ENCODE assay signal across 23 cellular contexts in the genomic region with DNA sequence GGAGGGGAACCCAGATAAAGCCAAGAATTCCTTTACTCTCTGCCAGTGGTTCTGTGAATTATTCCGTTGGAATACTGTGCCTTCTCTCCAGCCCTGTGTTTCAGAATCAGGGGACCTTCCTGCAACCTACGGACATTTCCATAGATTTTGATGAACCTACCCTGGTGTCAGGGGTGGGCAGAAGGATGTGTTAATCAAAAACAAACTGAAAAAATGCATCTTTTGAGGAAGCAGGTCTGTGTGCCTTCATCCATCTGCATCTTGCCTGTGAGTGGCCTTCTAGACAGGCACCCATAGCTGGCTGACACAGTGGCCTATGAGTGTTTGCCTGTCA. TPM values are rescaled to one million over a fixed set of nuclear protein-coding genes. Genes with fewer than 3 reads are reported as not detected.
A peak's percentile ranks its signal among the peaks of the same experiment; 100 is the strongest.
DNase-seq lines count a peak whose midpoint lies in the region; ATAC-seq, FAIRE-seq and TF ChIP-seq lines count a peak whose summit lies in the region.
"Had no signal": no experiment of that assay in that cellular context is flagged by ENCODE, and none has a peak within 500 bp of the region (broad histone marks: within the 10 kb centered on the region; RNA-seq: fewer than 3 reads in every experiment).

No MANE protein-coding gene starts in this region.

- H3K27ac Mint-ChIP-seq in WTC11: peak overlapping the region; percentile 100
- H3K27ac Mint-ChIP-seq: activated CD4-positive, alpha-beta memory T cell treated with anti-CD3 and anti-CD28 coated beads, Interleukin-2, amount 10 ng/mL, durations not matched to agents 7 days and 5 days had no signal

- H3K9ac ChIP-seq in BLaER1 treated with 17β-estradiol and CSF1 and Interleukin-3, amounts not matched to agents 10 nM and 100 nM: no peak overlapping the region
- H3K9ac ChIP-seq in HUES6 (ENCODE audit: low read length): peak overlapping the region; percentile 85
- no peak overlapping the region for H3K9ac ChIP-seq in HepG2 (ENCODE audit: insufficient read depth, low read depth, low read length)

- H3K79me2 ChIP-seq in HepG2 (ENCODE audit: insufficient read depth, low read length): no peaks in the 10 kb centered on the region
- no peaks in the 10 kb centered on the region for H3K79me2 ChIP-seq in osteoblast (ENCODE audit: insufficient read depth, low read length)

- in situ Hi-C loops in HepG2 (cut with HindIII; ENCODE audit: extremely low pct_ligation_motif_present, low pct_unique_long_range_greater_than_20kb): no loop called here

- H2AFZ ChIP-seq in HepG2 (ENCODE audit: low read length) (peak overlapping the region; percentile 24), osteoblast (ENCODE audit: low read length) (no peak overlapping the region)

- peaks cover 71% of the 10 kb centered on the region for H3K4me1 Mint-ChIP-seq in WTC11
- H3K4me1 Mint-ChIP-seq: activated CD4-positive, alpha-beta memory T cell treated with anti-CD3 and anti-CD28 coated beads, Interleukin-2, amount 10 ng/mL, durations not matched to agents 7 days and 5 days had no signal

- peaks cover 14% of the 10 kb centered on the region for H3K36me3 Mint-ChIP-seq in WTC11
- H3K36me3 Mint-ChIP-seq: type B pancreatic cell had no signal

- CTCF ChIA-PET in WTC11 (lab: Charles Lee) (interaction anchor here (0.6 to 4.6 kb wide), 13 partner anchors 14 to 1452 kb away, joined by 3 to 38 read pairs (median 3); a partner anchor contains a TSS), HepG2 (lab: Yijun Ruan, JAX; ENCODE audit: low intra/inter-chr PET ratio, low total read pairs) (no interaction called here)

- H4K20me1 ChIP-seq in BLaER1 treated with 17β-estradiol and CSF1 and Interleukin-3, amounts not matched to agents 10 nM and 100 nM: no peaks in the 10 kb centered on the region
- H4K20me1 ChIP-seq in HepG2 (ENCODE audit: insufficient read depth, low read length): no peaks in the 10 kb centered on the region
- H4K20me1 ChIP-seq in osteoblast (ENCODE audit: insufficient read depth, low read length): no peaks in the 10 kb centered on the region

- TF ChIP-seq EP300 in HepG2 (IDR thresholded peaks at IDR 0.05; ENCODE audit: low read depth in 2 of 2, low read length in 2 of 2): no peak
- TF ChIP-seq EP300 in HepG2 (CRISPR knock-in tag; IDR thresholded peaks at IDR 0.05; ENCODE audit: borderline replicate concordance): no peak

- peaks cover 0 to 7% (median 0%) of the 10 kb centered on the region in 11 experiments; a peak in 1 of 22 replicates for H3K36me3 ChIP-seq in BLaER1 treated with 17β-estradiol and CSF1 and Interleukin-3, amounts not matched to agents 10 nM and 100 nM
- H3K36me3 ChIP-seq in HUES6 (ENCODE audit: control insufficient read depth, insufficient read depth, low read length): no peaks in the 10 kb centered on the region; the same call in 1 of the 2 replicates
- H3K36me3 ChIP-seq in HepG2 (replicated peaks in 1 of 2; ENCODE audit: control insufficient read depth in 1 of 2, insufficient read depth in 2 of 2, low read length in 2 of 2): no peaks in the 10 kb centered on the region
- H3K36me3 ChIP-seq in osteoblast (ENCODE audit: insufficient read depth, low read length): no peaks in the 10 kb centered on the region
- H3K36me3 ChIP-seq in aorta (ENCODE audit: control insufficient read depth in 1 of 2, insufficient read depth in 2 of 2, low read length in 1 of 2): no peaks in the 10 kb centered on the region
- H3K36me3 ChIP-seq: BE2C, brain microvascular endothelial cell had no signal

- no peak for TF ChIP-seq POLR2A in HepG2 (IDR thresholded peaks at IDR 0.05; ENCODE audit: insufficient read depth in 1 of 2, low read depth in 2 of 2, low read length in 2 of 2)

- H3K4me1 ChIP-seq in BLaER1 treated with 17β-estradiol and CSF1 and Interleukin-3, amounts not matched to agents 10 nM and 100 nM: peaks cover 32 to 68% (median 60%) of the 10 kb centered on the region in 10 experiments
- H3K4me1 ChIP-seq in HUES6 (ENCODE audit: control insufficient read depth, insufficient read depth, low read length) (peaks cover 25% of the 10 kb centered on the region), HepG2 (ENCODE audit: insufficient read depth, low read length) (peaks cover 25% of the 10 kb centered on the region), osteoblast (ENCODE audit: insufficient read depth, low read length) (no peaks in the 10 kb centered on the region), aorta (ENCODE audit: control insufficient read depth in 1 of 2, insufficient read depth in 2 of 2, low read length in 2 of 2) (peaks cover 0 to 2% of the 10 kb centered on the region in 2 donors)
- H3K4me1 ChIP-seq: BE2C had no signal

- H3K4me3 Mint-ChIP-seq in WTC11: peak overlapping the region; percentile 37
- H3K4me3 Mint-ChIP-seq: activated CD4-positive, alpha-beta memory T cell treated with anti-CD3 and anti-CD28 coated beads, Interleukin-2, amount 10 ng/mL, durations not matched to agents 7 days and 5 days; naive B cell had no signal

- TF ChIP-seq RAD21 in HepG2 (CRISPR knock-in tag; IDR thresholded peaks at IDR 0.05): no peak

- H3K27me3 ChIP-seq in BLaER1 treated with 17β-estradiol and CSF1 and Interleukin-3, amounts not matched to agents 10 nM and 100 nM: no peaks in the 10 kb centered on the region
- H3K27me3 ChIP-seq in HUES6 (ENCODE audit: control insufficient read depth, insufficient read depth, low read length): no peaks in the 10 kb centered on the region
- no peaks in the 10 kb centered on the region; a peak in 1 of 5 replicates for H3K27me3 ChIP-seq in HepG2 (ENCODE audit: control insufficient read depth in 1 of 2, insufficient read depth in 2 of 2, low read length in 2 of 2)
- H3K27me3 ChIP-seq in osteoblast (ENCODE audit: insufficient read depth, low read length): no peaks in the 10 kb centered on the region
- no peaks in the 10 kb centered on the region for H3K27me3 ChIP-seq in aorta (ENCODE audit: control insufficient read depth in 1 of 2, insufficient read depth in 2 of 2, low read length in 1 of 2)
- H3K27me3 ChIP-seq: BE2C, brain microvascular endothelial cell had no signal

- peak overlapping the region; percentile 3 to 74 (median 69); a peak in 18 of 22 replicates for H3K4me2 ChIP-seq in BLaER1 treated with 17β-estradiol and CSF1 and Interleukin-3, amounts not matched to agents 10 nM and 100 nM
- H3K4me2 ChIP-seq in HepG2 (ENCODE audit: low read depth, low read length) (peak overlapping the region; percentile 59), osteoblast (ENCODE audit: insufficient read depth, low read length) (no peak overlapping the region)

- H3K9me3 ChIP-seq in BLaER1 treated with 17β-estradiol and CSF1 and Interleukin-3, amounts not matched to agents 10 nM and 100 nM (replicated peaks in 1 of 11): peaks cover 16 to 28% (median 21%) of the 10 kb centered on the region in 11 experiments
- H3K9me3 ChIP-seq in HUES6 (ENCODE audit: control insufficient read depth, insufficient read depth, low read depth, low read length) (peaks cover 9% of the 10 kb centered on the region), HepG2 (ENCODE audit: low read length) (peaks cover 8% of the 10 kb centered on the region), osteoblast (ENCODE audit: low read depth, low read length) (no peaks in the 10 kb centered on the region), aorta (ENCODE audit: control insufficient read depth, low read length) (no peaks in the 10 kb centered on the region)
- H3K9me3 ChIP-seq: BE2C had no signal

- DNase-seq in WTC11 (ENCODE audit: low spot score) (no peak), HepG2 (ENCODE audit: low spot score) (no peak), cortex of kidney (lab: John Stamatoyannopoulos, UW) (no peak), osteoblast (ENCODE audit: insufficient read length, low spot score, missing footprints) (no peak), aorta (no peak)
- DNase-seq: activated CD4-positive, alpha-beta memory T cell treated with anti-CD3 and anti-CD28 coated beads, Interleukin-2, amount 10 ng/mL, durations not matched to agents 7 days and 5 days; activated effector memory CD4-positive, alpha-beta T cell treated with anti-CD3 and anti-CD28 coated beads, Interleukin-2, amount 50 U/mL, for 16 hours; activated T-cell treated with anti-CD3 and anti-CD28 coated beads for 4 hours; BE2C; brain microvascular endothelial cell; DMS 273 treated with DMSO at 0.1 percent for 48 hours; left colon; naive B cell; NCI-H1417 treated with DMSO at 0.1 percent for 48 hours; NCI-H524 had no signal

- BruUV-seq in HepG2 (replicated peaks; lab: Mats Ljungman, UMichigan): no TSS peak

- H3K9me3 Mint-ChIP-seq in WTC11: peaks cover 14% of the 10 kb centered on the region

- POLR2A ChIA-PET in WTC11 (lab: Charles Lee) (interaction anchor here (0.9 to 2.7 kb wide), 3 partner anchors 46 to 209 kb away, joined by 3 to 12 read pairs (median 4); a partner anchor contains a TSS), HepG2 (lab: Yijun Ruan, JAX) (interaction anchor here (0.8 to 1.5 kb wide), 4 partner anchors 9 to 47 kb away, joined by 3 to 5 read pairs (median 4); no protein-coding TSS in a partner anchor)

- peak overlapping the region in 5 of 11 experiments; percentile 32 to 68 (median 41); a peak in 6 of 22 replicates for H3K27ac ChIP-seq in BLaER1 treated with 17β-estradiol and CSF1 and Interleukin-3, amounts not matched to agents 10 nM and 100 nM
- peak overlapping the region; percentile 92 for H3K27ac ChIP-seq in HUES6 (ENCODE audit: low read depth, low read length)
- H3K27ac ChIP-seq in HepG2 (ENCODE audit: extremely low read length, insufficient read depth, low read length): no peak overlapping the region
- no peak overlapping the region for H3K27ac ChIP-seq in osteoblast (ENCODE audit: low read depth, low read length)
- no peak overlapping the region for H3K27ac ChIP-seq in aorta (ENCODE audit: low read depth in 1 of 2, low read length in 2 of 2)
- H3K27ac ChIP-seq: brain microvascular endothelial cell had no signal

- peaks cover 39% of the 10 kb centered on the region for H3K27me3 Mint-ChIP-seq in WTC11 (ENCODE audit: low read depth)
- H3K27me3 Mint-ChIP-seq: activated CD4-positive, alpha-beta memory T cell treated with anti-CD3 and anti-CD28 coated beads, Interleukin-2, amount 10 ng/mL, durations not matched to agents 7 days and 5 days had no signal

- no peak overlapping the region for H3K4me3 ChIP-seq in BLaER1 treated with 17β-estradiol and CSF1 and Interleukin-3, amounts not matched to agents 10 nM and 100 nM
- H3K4me3 ChIP-seq in HUES6 (ENCODE audit: low read depth, low read length) (peak overlapping the region; percentile 11; the same call in 1 of the 2 replicates), HepG2 (replicated peaks in 1 of 3; ENCODE audit: insufficient read depth in 1 of 3, low read depth in 2 of 3, low read length in 3 of 3) (no peak overlapping the region), osteoblast (ENCODE audit: insufficient read depth, low read length) (no peak overlapping the region), aorta (ENCODE audit: low read length in 2 of 2) (no peak overlapping the region)

- FAIRE-seq in HepG2 (lab: Jason Lieb, UNC): no peak
- FAIRE-seq: colon, G401.6, GM18507 had no signal

- ATAC-seq in WTC11 (peak; percentile 11), HepG2 (peak; percentile 42), HG03565 (IDR thresholded peaks at IDR 0.05; ENCODE audit: unreplicated experiment) (no peak), aorta (ENCODE audit: low FRiP score) (no peak)
- ATAC-seq: activated CD4-positive, CD25-positive, alpha-beta regulatory T cell treated with anti-CD3 and anti-CD28 coated beads, Interleukin-2, amount 50 U/mL, for 24 hours; left colon had no signal

- 7% methylated on average over 2 of the region's 2 CpGs for WGBS in HepG2 (ENCODE audit: low lambda C conversion rate)
- WGBS in aorta, 2 donors: 25 to 34% methylated on average over 2 of the region's 2 CpGs

- no peak for TF ChIP-seq CTCF in WTC11 (IDR thresholded peaks at IDR 0.05)
- TF ChIP-seq CTCF in HepG2 (CRISPR knock-in tag; IDR thresholded peaks at IDR 0.05): no peak
- no peak for TF ChIP-seq CTCF in osteoblast (IDR thresholded peaks at IDR 0.05; ENCODE audit: extremely low read depth, low read depth, low read length)

- intact Hi-C loops in HepG2 (cut with micrococcal nuclease; ENCODE audit: unreplicated experiment) (no loop called here), aorta (cut with DNase I) (no loop called here)

RNA-seq across cellular contexts. Expression of a gene that starts 46.1 kb away (rescaled TPM):
- total RNA-seq in WTC11 (2021) (78.8 to 83.6 TPM (median 82.4 TPM) in 3 replicates), HepG2 (2016; rRNA removed; fragmentation: Illumina TruSeq; extraction: Trizol) (49.6 and 92.5 TPM in 2 replicates), osteoblast (6.5 and 9.0 TPM in 2 replicates), aorta (10 to 100 TPM; 49.0 to 67.6 TPM)
- 4.0 and 7.3 TPM in 2 replicates for total RNA-seq in HepG2 (2016; cell fraction: cytosol; rRNA removed; fragmentation: Illumina TruSeq; extraction: Trizol; ENCODE audit: low read depth)
- 46.0 and 93.0 TPM in 2 replicates for total RNA-seq in HepG2 (2016; cell fraction: insoluble cytoplasmic fraction; rRNA removed; fragmentation: Illumina TruSeq; extraction: Trizol)
- total RNA-seq in HepG2 (2016; cell fraction: membrane; rRNA removed; fragmentation: Illumina TruSeq; extraction: Trizol): 20.1 and 25.4 TPM in 2 replicates
- 132 and 146 TPM in 2 replicates for total RNA-seq in HepG2 (2016; cell fraction: nucleus; rRNA removed; fragmentation: Illumina TruSeq; extraction: Trizol)
- polyA plus RNA-seq in HepG2 (2011; rRNA removed) (21.6 and 24.0 TPM in 2 replicates), aorta (1 to 10 TPM in 1 of 2 donors, under 1 TPM in 1; 0.46 to 4.0 TPM)
- 12.2 and 19.7 TPM in 2 replicates for polyA plus RNA-seq in HepG2 (2011; cell fraction: cytosol; rRNA removed)
- 24.5 and 30.3 TPM in 2 replicates for polyA plus RNA-seq in HepG2 (2011; cell fraction: nucleus; rRNA removed)
- 55.3 and 56.2 TPM in 2 replicates for polyA plus RNA-seq in HepG2 (2012)
- 2.1 TPM in 2 replicates for polyA plus RNA-seq in HepG2 (2016; cell fraction: cytosol; fragmentation: Illumina TruSeq; extraction: Trizol; ENCODE audit: low read depth)
- polyA plus RNA-seq in HepG2 (2016; cell fraction: insoluble cytoplasmic fraction; fragmentation: Illumina TruSeq; extraction: Trizol; ENCODE audit: low read depth): 27.1 and 28.5 TPM in 2 replicates
- 5.3 and 7.3 TPM in 2 replicates for polyA plus RNA-seq in HepG2 (2016; cell fraction: membrane; fragmentation: Illumina TruSeq; extraction: Trizol; ENCODE audit: low read depth)
- 118 and 128 TPM in 2 replicates for polyA plus RNA-seq in HepG2 (2016; cell fraction: nucleus; fragmentation: Illumina TruSeq; extraction: Trizol; ENCODE audit: insufficient read depth, low read depth)
- polyA minus RNA-seq in HepG2 (2011; rRNA and poly(A)+ RNA removed; ENCODE audit: low replicate concordance): 8.5 and 31.2 TPM in 2 replicates
- 32.7 and 35.0 TPM in 2 replicates for polyA minus RNA-seq in HepG2 (2011; cell fraction: cytosol; rRNA and poly(A)+ RNA removed)
- polyA minus RNA-seq in HepG2 (2011; cell fraction: nucleus; rRNA and poly(A)+ RNA removed): 106 and 110 TPM in 2 replicates

Comparison
In these comparisons a context has a peak if more than half of its experiments do, and no peak if none do; other contexts are left out.
1. ATAC-seq: peak in WTC11 (single experiment) and HepG2 (single experiment); none in HG03565 (single experiment) and aorta (single experiment).